Comparison of ENCODE assay signal across 8 cellular contexts in genomic region chr12:122646568-122647220, GRCh38.
DNase-seq lines count a peak whose midpoint lies in the region; ATAC-seq lines count a peak whose summit lies in the region.

No MANE protein-coding gene starts in this region.

- DNase-seq in SIG-M5 (lab: John Stamatoyannopoulos, UW) (peak; percentile 100), amniotic epithelial cell (ENCODE audit: low read depth) (peak; percentile 95), NCI-H2029 (lab: John Stamatoyannopoulos, UW) (no peak), NCI-H82 treated with DMSO at 0.1 percent for 48 hours (lab: John Stamatoyannopoulos, UW; ENCODE audit: unreplicated experiment) (no peak), superior temporal gyrus (ENCODE audit: extremely low spot score) (no peak)
- peak; percentile 45 for DNase-seq in stimulated activated CD4-positive, alpha-beta T cell treated with anti-CD3 and anti-CD28 coated beads, Interleukin-4, amount 100 ng/mL, for 1 hour

- ATAC-seq in GM18873 (IDR thresholded peaks at IDR 0.05; ENCODE audit: low FRiP score, unreplicated experiment): peak; percentile 72
- ATAC-seq in HG02970 (IDR thresholded peaks at IDR 0.05; ENCODE audit: low FRiP score, unreplicated experiment): peak; percentile 76

Comparison
In these comparisons a context has a peak if more than half of its experiments do, and no peak if none do; other contexts are left out.
1. DNase-seq: peak in SIG-M5 (single experiment), amniotic epithelial cell (single experiment) and stimulated activated CD4-positive, alpha-beta T cell treated with anti-CD3 and anti-CD28 coated beads, Interleukin-4, amount 100 ng/mL, for 1 hour (single experiment); none in NCI-H2029 (single experiment), NCI-H82 treated with DMSO at 0.1 percent for 48 hours (single experiment) and superior temporal gyrus (single experiment).